38 cellular contexts compared by ENCODE assay signal in the genomic region with DNA sequence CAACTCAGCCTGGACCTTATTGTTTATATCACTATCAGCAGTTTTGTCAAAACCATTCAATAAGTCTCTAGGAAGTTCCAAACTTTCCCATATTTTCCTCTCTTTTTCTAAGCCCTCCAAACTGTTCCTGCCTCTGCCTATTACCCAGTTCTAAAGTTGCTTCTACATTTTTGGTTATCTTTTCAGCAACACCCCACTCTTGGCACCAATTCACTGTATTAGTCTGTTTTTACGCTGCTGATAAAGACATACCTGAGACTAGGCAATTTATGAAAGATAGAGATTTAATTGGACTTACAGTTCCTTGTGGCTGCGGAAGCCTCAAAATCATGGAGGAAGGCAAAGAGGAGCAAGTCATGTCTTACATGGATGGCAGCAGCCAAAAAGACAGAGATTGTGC.
"Had no signal": no experiment of that assay in that cellular context is flagged by ENCODE, and none has a peak within 500 bp of the region (broad histone marks: within the 10 kb centered on the region; RNA-seq: fewer than 3 reads in every experiment).

No MANE protein-coding gene starts in this region.

- H3K36me3 Mint-ChIP-seq: activated naive CD4-positive, alpha-beta T cell treated with anti-CD3 and anti-CD28 coated beads, Interleukin-2, amount 10 ng/mL, durations not matched to agents 7 days and 5 days; activated naive CD4-positive, alpha-beta T cell treated with anti-CD3 and anti-CD28 coated beads, Interleukin-2, amount 50 U/mL, for 24 hours; activated naive CD8-positive, alpha-beta T cell; activated naive CD8-positive, alpha-beta T cell treated with anti-CD3 and anti-CD28 coated beads for 36 hours; activated naive CD8-positive, alpha-beta T cell treated with anti-CD3 and anti-CD28 coated beads, Interleukin-2, amount 10 ng/mL, durations not matched to agents 7 days and 5 days; brain had no signal

- H3K27me3 ChIP-seq: adrenal gland, ascending aorta, body of pancreas, brain microvascular endothelial cell, breast epithelium, cardiac muscle cell had no signal

- ATAC-seq: activated naive CD4-positive, alpha-beta T cell treated with anti-CD3 and anti-CD28 coated beads, Interleukin-2, amount 50 U/mL, for 72 hours; activated naive CD8-positive, alpha-beta T cell treated with anti-CD3 and anti-CD28 coated beads, Interleukin-2, amount 50 U/mL, for 24 hours; activated T-cell treated with anti-CD3 and anti-CD28 coated beads, Interleukin-2, amount 50 U/mL, for 4 hours; activated T-helper 17 cell treated with anti-CD3 and anti-CD28 coated beads, Interleukin-2, amount 50 U/mL, for 72 hours; body of pancreas had no signal

- H3K4me1 ChIP-seq: adrenal gland, ascending aorta, body of pancreas, breast epithelium had no signal

- H3K4me3 Mint-ChIP-seq: activated naive CD4-positive, alpha-beta T cell treated with anti-CD3 and anti-CD28 coated beads for 36 hours; activated naive CD4-positive, alpha-beta T cell treated with anti-CD3 and anti-CD28 coated beads, Interleukin-2, amount 10 ng/mL, durations not matched to agents 7 days and 5 days; activated naive CD4-positive, alpha-beta T cell treated with anti-CD3 and anti-CD28 coated beads, Interleukin-2, amount 50 U/mL, for 24 hours; activated naive CD8-positive, alpha-beta T cell; activated naive CD8-positive, alpha-beta T cell treated with anti-CD3 and anti-CD28 coated beads for 36 hours; activated naive CD8-positive, alpha-beta T cell treated with anti-CD3 and anti-CD28 coated beads, Interleukin-2, amount 10 ng/mL, durations not matched to agents 7 days and 5 days; activated naive CD8-positive, alpha-beta T cell treated with anti-CD3 and anti-CD28 coated beads, Interleukin-2, amount 50 U/mL, for 24 hours; activated T-cell treated with anti-CD3 and anti-CD28 coated beads, Interleukin-2, amount 50 U/mL, for 24 hours; activated T-cell treated with anti-CD3 and anti-CD28 coated beads, Interleukin-2, amount 50 U/mL, for 4 hours; activated T-helper 1 cell treated with anti-CD3 and anti-CD28 coated beads, Interleukin-12 subunit alpha, Interleukin-12 subunit beta, Interleukin-2, Interleukin-4 antibody, amounts not matched to agents 30 ng/mL and 10 ng/mL and 1 ng/mL, durations not matched to agents 14 hours and 24 hours and 36 hours; activated T-helper 17 cell treated with anti-CD3 and anti-CD28 coated beads, Interleukin-2, amount 50 U/mL, for 72 hours; brain; central memory CD8-positive, alpha-beta T cell had no signal

- H3K27ac ChIP-seq: adrenal gland, ascending aorta, body of pancreas, brain microvascular endothelial cell, breast epithelium, cardiac muscle cell had no signal

- H3K36me3 ChIP-seq: adrenal gland, ascending aorta, brain microvascular endothelial cell, breast epithelium, cardiac muscle cell had no signal

- H3K4me1 Mint-ChIP-seq: activated naive CD4-positive, alpha-beta T cell treated with anti-CD3 and anti-CD28 coated beads, Interleukin-2, amount 10 ng/mL, durations not matched to agents 7 days and 5 days; activated naive CD4-positive, alpha-beta T cell treated with anti-CD3 and anti-CD28 coated beads, Interleukin-2, amount 50 U/mL, for 24 hours; activated naive CD8-positive, alpha-beta T cell treated with anti-CD3 and anti-CD28 coated beads for 36 hours; activated naive CD8-positive, alpha-beta T cell treated with anti-CD3 and anti-CD28 coated beads, Interleukin-2, amount 10 ng/mL, durations not matched to agents 7 days and 5 days; activated naive CD8-positive, alpha-beta T cell treated with anti-CD3 and anti-CD28 coated beads, Interleukin-2, amount 50 U/mL, for 24 hours; activated T-helper 17 cell treated with anti-CD3 and anti-CD28 coated beads, Interleukin-2, amount 50 U/mL, for 72 hours; brain; central memory CD8-positive, alpha-beta T cell had no signal

- DNase-seq: activated effector memory CD4-positive, alpha-beta T cell treated with anti-CD3 and anti-CD28 coated beads, Interleukin-2, amount 50 U/mL, for 16 hours; activated effector memory CD4-positive, alpha-beta T cell treated with Interleukin-2 at 50 U/mL for 16 hours; activated gamma-delta T cell; activated gamma-delta T cell treated with Interleukin-2 at 50 U/mL for 16 hours; activated naive CD4-positive, alpha-beta T cell; activated naive CD4-positive, alpha-beta T cell treated with anti-CD3 and anti-CD28 coated beads for 36 hours; activated naive CD4-positive, alpha-beta T cell treated with anti-CD3 and anti-CD28 coated beads, Interleukin-2, amount 10 ng/mL, durations not matched to agents 7 days and 5 days; activated naive CD4-positive, alpha-beta T cell treated with anti-CD3 and anti-CD28 coated beads, Interleukin-2, amount 50 U/mL, for 16 hours; activated naive CD4-positive, alpha-beta T cell treated with Interleukin-2 at 50 U/mL for 16 hours; activated naive CD8-positive, alpha-beta T cell treated with anti-CD3 and anti-CD28 coated beads for 36 hours; activated naive CD8-positive, alpha-beta T cell treated with anti-CD3 and anti-CD28 coated beads, Interleukin-2, amount 10 ng/mL, durations not matched to agents 7 days and 5 days; activated naive CD8-positive, alpha-beta T cell treated with anti-CD3 and anti-CD28 coated beads, Interleukin-2, amount 50 U/mL, for 24 hours; activated T-cell treated with anti-CD3 and anti-CD28 coated beads, Interleukin-2, amount 50 U/mL, for 24 hours; activated T-cell treated with anti-CD3 and anti-CD28 coated beads, Interleukin-2, amount 50 U/mL, for 4 hours; activated T-cell treated with anti-CD3 and anti-CD28 coated beads, Interleukin-2, amount 50 U/mL, for 48 hours; adrenal gland; amniotic stem cell; amygdala; anterior cingulate cortex; aorta; body of pancreas; brain microvascular endothelial cell; caudate nucleus; central memory CD4-positive, alpha-beta T cell; cerebellar nuclear complex had no signal

- H3K27ac Mint-ChIP-seq: activated naive CD4-positive, alpha-beta T cell treated with anti-CD3 and anti-CD28 coated beads for 36 hours; activated naive CD4-positive, alpha-beta T cell treated with anti-CD3 and anti-CD28 coated beads, Interleukin-2, amount 10 ng/mL, durations not matched to agents 7 days and 5 days; activated naive CD4-positive, alpha-beta T cell treated with anti-CD3 and anti-CD28 coated beads, Interleukin-2, amount 50 U/mL, for 24 hours; activated naive CD4-positive, alpha-beta T cell treated with anti-CD3 and anti-CD28 coated beads, Interleukin-2, amount 50 U/mL, for 72 hours; activated naive CD8-positive, alpha-beta T cell; activated naive CD8-positive, alpha-beta T cell treated with anti-CD3 and anti-CD28 coated beads for 36 hours; activated naive CD8-positive, alpha-beta T cell treated with anti-CD3 and anti-CD28 coated beads, Interleukin-2, amount 10 ng/mL, durations not matched to agents 7 days and 5 days; activated naive CD8-positive, alpha-beta T cell treated with anti-CD3 and anti-CD28 coated beads, Interleukin-2, amount 50 U/mL, for 24 hours; activated T-cell treated with anti-CD3 and anti-CD28 coated beads, Interleukin-2, amount 50 U/mL, for 24 hours; activated T-helper 1 cell treated with anti-CD3 and anti-CD28 coated beads, Interleukin-12 subunit alpha, Interleukin-12 subunit beta, Interleukin-2, Interleukin-4 antibody, amounts not matched to agents 30 ng/mL and 10 ng/mL and 1 ng/mL, durations not matched to agents 14 hours and 24 hours and 36 hours; activated T-helper 17 cell treated with anti-CD3 and anti-CD28 coated beads, Interleukin-2, amount 50 U/mL, for 72 hours; activated T-helper 2 cell treated with anti-CD3 and anti-CD28 coated beads, Interferon-gamma antibody, Interleukin-2, Interleukin-4, amounts not matched to agents 10 μg/mL and 5 μg/mL and 100 μg/mL, durations not matched to agents 14 hours and 24 hours and 36 hours; brain had no signal

- H3K9me3 Mint-ChIP-seq: activated naive CD4-positive, alpha-beta T cell treated with anti-CD3 and anti-CD28 coated beads, Interleukin-2, amount 50 U/mL, for 24 hours had no signal

- H3K27me3 Mint-ChIP-seq: activated naive CD4-positive, alpha-beta T cell treated with anti-CD3 and anti-CD28 coated beads, Interleukin-2, amount 10 ng/mL, durations not matched to agents 7 days and 5 days; activated naive CD4-positive, alpha-beta T cell treated with anti-CD3 and anti-CD28 coated beads, Interleukin-2, amount 50 U/mL, for 24 hours; activated naive CD8-positive, alpha-beta T cell; activated naive CD8-positive, alpha-beta T cell treated with anti-CD3 and anti-CD28 coated beads, Interleukin-2, amount 10 ng/mL, durations not matched to agents 7 days and 5 days; activated naive CD8-positive, alpha-beta T cell treated with anti-CD3 and anti-CD28 coated beads, Interleukin-2, amount 50 U/mL, for 24 hours; activated T-cell treated with anti-CD3 and anti-CD28 coated beads, Interleukin-2, amount 50 U/mL, for 24 hours; activated T-helper 17 cell treated with anti-CD3 and anti-CD28 coated beads, Interleukin-2, amount 50 U/mL, for 72 hours; central memory CD8-positive, alpha-beta T cell had no signal

- H3K9me3 ChIP-seq: adrenal gland, ascending aorta, body of pancreas had no signal

- FAIRE-seq: astrocyte, bronchial epithelial cell had no signal

- H3K4me3 ChIP-seq: adrenal gland, ascending aorta, body of pancreas, breast epithelium, cardiac muscle cell had no signal
